ENCODE assay signal across 17 cellular contexts in genomic region chr2:40975175-40975574, GRCh38.
"Had no signal": no experiment of that assay in that cellular context is flagged by ENCODE, and none has a peak within 500 bp of the region (broad histone marks: within the 10 kb centered on the region; RNA-seq: fewer than 3 reads in every experiment).

No MANE protein-coding gene starts in this region.

- DNase-seq: natural killer cell; nucleus accumbens; pancreas; right cardiac atrium; right lobe of liver; sigmoid colon; small intestine; stimulated activated CD4-positive, alpha-beta T cell treated with anti-CD3 and anti-CD28 coated beads, Interleukin-15, amount 100 ng/mL, for 24 hours; stimulated activated CD4-positive, alpha-beta T cell treated with anti-CD3 and anti-CD28 coated beads, Interleukin-2, amount 100 ng/mL, for 24 hours; stimulated activated CD4-positive, alpha-beta T cell treated with anti-CD3 and anti-CD28 coated beads, Interleukin-2, amount 100 ng/mL, for 48 hours; stimulated activated CD4-positive, alpha-beta T cell treated with anti-CD3 and anti-CD28 coated beads, Interleukin-4, amount 100 ng/mL, for 24 hours; stimulated activated naive B cell treated with anti-CD40 and anti-IgM and Interleukin-4, amounts not matched to agents 10 μg/mL and 1 μg/mL and 100 μg/mL, for 72 hours; stimulated activated naive CD4-positive, alpha-beta T cell treated with Interleukin-2 at 50 U/mL for 16 hours; stomach; thyroid gland; trophoblast cell; upper lobe of left lung had no signal
